20 cellular contexts compared by ENCODE assay signal in the genomic region with DNA sequence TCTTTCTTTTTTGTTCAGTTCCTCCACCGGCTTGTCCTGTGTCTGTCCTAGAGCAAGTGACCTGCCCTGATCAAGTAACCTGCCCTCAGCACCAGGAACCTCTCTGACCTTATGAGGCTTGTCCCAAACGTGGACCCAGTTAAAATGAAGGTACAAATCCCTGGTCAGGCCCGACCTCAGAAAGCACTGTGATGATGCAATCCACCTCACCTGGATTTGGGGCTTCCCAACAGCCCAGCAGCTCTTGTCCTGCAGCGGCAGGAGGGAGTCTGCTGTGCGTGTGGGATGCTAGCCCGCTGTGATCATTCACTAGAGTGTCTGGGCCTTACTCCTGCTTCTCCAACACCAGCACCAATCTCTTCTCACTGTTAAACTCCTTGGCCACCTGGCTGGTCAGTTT. TPM values are rescaled to one million over a fixed set of nuclear protein-coding genes. Genes with fewer than 3 reads are reported as not detected.
A peak's percentile ranks its signal among the peaks of the same experiment; 100 is the strongest.
DNase-seq lines count a peak whose midpoint lies in the region; ATAC-seq, FAIRE-seq and TF ChIP-seq lines count a peak whose summit lies in the region.
"Had no signal": no experiment of that assay in that cellular context is flagged by ENCODE, and none has a peak within 500 bp of the region (broad histone marks: within the 10 kb centered on the region; RNA-seq: fewer than 3 reads in every experiment).

No MANE protein-coding gene starts in this region.

- no peak for FAIRE-seq in H1 (lab: Jason Lieb, UNC)
- FAIRE-seq: GM12891, GM18507 had no signal

- H2BK5ac ChIP-seq in H1 (ENCODE audit: low read depth, low read length) = no peak overlapping the region
- H2BK5ac ChIP-seq in neuronal stem cell (ENCODE audit: low read length) = no peak overlapping the region

- H2BK15ac ChIP-seq in H1 (ENCODE audit: low read length) (peak overlapping the region; percentile 51), neuronal stem cell (ENCODE audit: low read length) (no peak overlapping the region)

- H3K27me3 ChIP-seq in H7 (ENCODE audit: control insufficient read depth, insufficient read depth, low read length) (no peaks in the 10 kb centered on the region; the same call in 1 of the 2 replicates), H1 (replicated peaks in 1 of 4; ENCODE audit: control insufficient read depth in 3 of 4, extremely low read depth in 1 of 4, insufficient read depth in 3 of 4, low read length in 3 of 4) (no peaks in the 10 kb centered on the region), neuronal stem cell (ENCODE audit: control insufficient read depth in 3 of 3, insufficient read depth in 3 of 3, low read depth in 1 of 3, low read length in 3 of 3) (peaks cover 0 to 36% (median 0%) of the 10 kb centered on the region in 3 experiments), WERI-Rb-1 (ENCODE audit: insufficient read depth, low read depth, severe bottlenecking) (no peaks in the 10 kb centered on the region)

- H2AK5ac ChIP-seq in H1 (ENCODE audit: low read depth, low read length) (peak overlapping the region; percentile 57; the same call in 1 of the 2 replicates), neuronal stem cell (ENCODE audit: low read depth, low read length) (peak overlapping the region; percentile 11)

- no peak overlapping the region for H3K9ac ChIP-seq in H1 (replicated peaks in 1 of 4; ENCODE audit: extremely low read depth in 1 of 4, low read depth in 3 of 4, low read length in 3 of 4)
- H3K9ac ChIP-seq in neuronal stem cell (ENCODE audit: low read depth, low read length, poor library complexity) = no peak overlapping the region

- H3K4me3 ChIP-seq in H7 (ENCODE audit: insufficient read depth, low read depth, low read length) (no peak overlapping the region), H1 (ENCODE audit: extremely low read depth in 1 of 4, insufficient read depth in 2 of 4, low read depth in 3 of 4, low read length in 4 of 4) (no peak overlapping the region), neuronal stem cell (ENCODE audit: low read length in 2 of 2) (no peak overlapping the region), WERI-Rb-1 (ENCODE audit: low read depth, low read length) (no peak overlapping the region)
- H3K4me3 ChIP-seq: HAP-1 had no signal

- TF ChIP-seq RAD21 in H1 (IDR thresholded peaks at IDR 0.05 in 1 of 2, conservative IDR thresholded peaks at IDR 0.05 in 1 of 2; ENCODE audit: low read depth in 2 of 2, low read length in 2 of 2) = no peak

- H3K36me3 ChIP-seq in H7 (replicated peaks; ENCODE audit: control insufficient read depth, insufficient read depth, low read length) (no peaks in the 10 kb centered on the region), H1 (ENCODE audit: control insufficient read depth in 2 of 4, insufficient read depth in 4 of 4, low read length in 3 of 4) (no peaks in the 10 kb centered on the region), neuronal stem cell (replicated peaks in 1 of 2; ENCODE audit: control insufficient read depth in 2 of 2, insufficient read depth in 2 of 2, low read length in 2 of 2) (no peaks in the 10 kb centered on the region), WERI-Rb-1 (no peaks in the 10 kb centered on the region)
- H3K36me3 ChIP-seq: HAP-1 had no signal

- TF ChIP-seq EP300 in H1 (IDR thresholded peaks at IDR 0.05; ENCODE audit: borderline replicate concordance in 1 of 2, low read depth in 2 of 2, low read length in 2 of 2) = no peak

- DNase-seq in H7 (peak; percentile 1), RWPE1 (ENCODE audit: low spot score) (no peak), H1 (ENCODE audit: low read depth in 1 of 2, low spot score in 2 of 2) (peak in 1 of 2 experiments; percentile 26), neuronal stem cell (ENCODE audit: low spot score) (no peak), WERI-Rb-1 (no peak), HK-2 (ENCODE audit: unreplicated experiment) (no peak)
- DNase-seq: C1 segment of cervical spinal cord; Calu3; CD4-positive, alpha-beta memory T cell; COR-L47; DMS53; DMS79 treated with DMSO at 0.1 percent for 48 hours; GF-D8; HFFc6 had no signal

- H2BK120ac ChIP-seq in H1 (replicated peaks; ENCODE audit: low read depth, low read length) (no peak overlapping the region), neuronal stem cell (ENCODE audit: low read depth, low read length) (no peak overlapping the region)

- POLR2A ChIA-PET in RWPE1 (lab: Yijun Ruan, JAX; ENCODE audit: low non-redundant PET) (no interaction called here), H1 (lab: Charles Lee; ENCODE audit: partially characterized antibody) (no interaction called here)

- peak overlapping the region; percentile 45; the same call in 1 of the 2 replicates for H2BK12ac ChIP-seq in H1 (ENCODE audit: low read depth, low read length)
- H2BK12ac ChIP-seq in neuronal stem cell (ENCODE audit: low read length) = no peak overlapping the region

- H3K18ac ChIP-seq in H1 (ENCODE audit: extremely low read depth, low read length) (no peak overlapping the region; the same call in 1 of the 2 replicates), neuronal stem cell (ENCODE audit: low read length) (no peak overlapping the region)

- CTCF ChIA-PET in RWPE1 (lab: Yijun Ruan, JAX) = interaction anchor here (0.6 kb wide), 1 partner anchor 17 kb away, joined by 7 read pairs; no protein-coding TSS in a partner anchor
- CTCF ChIA-PET in H1 (lab: Charles Lee; ENCODE audit: partially characterized antibody) = no interaction called here

- WGBS in H1 (ENCODE audit: extremely low coverage in 1 of 2, insufficient coverage in 1 of 2, insufficient read length in 1 of 2, insufficient replicate concordance in 2 of 2, low coverage in 1 of 2, low lambda C conversion rate in 2 of 2, missing lambda C conversion rate in 1 of 2), 2 experiments = 89% methylated on average over 6 of the region's 6 CpGs; no CpG with 5 or more reads in 1 of the 2 experiments
- no CpG with 5 or more reads among the region's 6 CpGs for WGBS in neuronal stem cell (ENCODE audit: extremely low coverage in 2 of 2, insufficient read length in 2 of 2, insufficient replicate concordance in 1 of 2), 2 donors

- H3K23ac ChIP-seq in H1 (ENCODE audit: insufficient read length) (no peak overlapping the region), neuronal stem cell (ENCODE audit: low read depth, low read length, poor library complexity) (no peak overlapping the region)

- H4K91ac ChIP-seq in H1 (replicated peaks; ENCODE audit: insufficient read length, low read length) (no peak overlapping the region), neuronal stem cell (ENCODE audit: low read depth, low read length, poor library complexity) (no peak overlapping the region)

- no peak overlapping the region for H3K56ac ChIP-seq in H1 (replicated peaks; ENCODE audit: insufficient read length, low read depth, low read length)

- H4K5ac ChIP-seq in H1 (ENCODE audit: insufficient read length, low read depth, low read length) = no peak overlapping the region

- H3K23me2 ChIP-seq in H1 (ENCODE audit: low read depth, low read length) = no peaks in the 10 kb centered on the region

- H3K79me1 ChIP-seq in H1 (ENCODE audit: low read depth, low read length) = no peaks in the 10 kb centered on the region
- no peaks in the 10 kb centered on the region for H3K79me1 ChIP-seq in neuronal stem cell (ENCODE audit: low read depth, low read length)

- H3K14ac ChIP-seq in H1 (ENCODE audit: insufficient read length) = no peak overlapping the region
- H3K14ac ChIP-seq in neuronal stem cell (ENCODE audit: low read length) = no peak overlapping the region

- H2BK20ac ChIP-seq in H1 (ENCODE audit: low read length) = peak overlapping the region; percentile 69; the same call in 1 of the 2 replicates

- H3K4ac ChIP-seq in H1 (replicated peaks; ENCODE audit: insufficient read length, low read depth, low read length) (no peak overlapping the region), neuronal stem cell (ENCODE audit: low read length) (no peak overlapping the region)

- no peaks in the 10 kb centered on the region for H3K79me2 ChIP-seq in H1 (ENCODE audit: control insufficient read depth in 1 of 2, insufficient read depth in 2 of 2, low read length in 2 of 2)

- no peaks in the 10 kb centered on the region for H4K20me1 ChIP-seq in H1 (replicated peaks in 1 of 2; ENCODE audit: control insufficient read depth in 1 of 2, insufficient read depth in 2 of 2, low read length in 2 of 2)

- peaks cover 5 to 10% (median 7%) of the 10 kb centered on the region in 4 experiments for H3K4me1 ChIP-seq in H1 (replicated peaks in 1 of 4; ENCODE audit: control insufficient read depth in 3 of 4, insufficient read depth in 4 of 4, low read length in 3 of 4)
- H3K4me1 ChIP-seq in neuronal stem cell (ENCODE audit: control insufficient read depth in 2 of 2, insufficient read depth in 1 of 2, low read depth in 1 of 2, low read length in 2 of 2) = peaks cover 10% of the 10 kb centered on the region in 2 donors

- H3K9me3 ChIP-seq in H1 (ENCODE audit: insufficient read depth in 2 of 2, low read depth in 1 of 2, low read length in 1 of 2) = no peaks in the 10 kb centered on the region
- H3K9me3 ChIP-seq in neuronal stem cell (replicated peaks in 1 of 2; ENCODE audit: control insufficient read depth in 2 of 2, insufficient read depth in 1 of 2, low read depth in 1 of 2, low read length in 2 of 2) = no peaks in the 10 kb centered on the region
- H3K9me3 ChIP-seq in WERI-Rb-1 (ENCODE audit: severe bottlenecking) = no peaks in the 10 kb centered on the region
- H3K9me3 ChIP-seq: HAP-1 had no signal

- ATAC-seq in GM21737 (IDR thresholded peaks at IDR 0.05; ENCODE audit: unreplicated experiment) = no peak

- H4K8ac ChIP-seq in H1 (ENCODE audit: extremely low read depth, insufficient read depth, low read length) (no peak overlapping the region), neuronal stem cell (ENCODE audit: low read depth, low read length) (no peak overlapping the region)

- no peak for TF ChIP-seq POLR2A in H1 (IDR thresholded peaks at IDR 0.05; ENCODE audit: control extremely low read depth in 1 of 2, low read depth in 2 of 2, low read length in 2 of 2)

- no peak overlapping the region for H3K4me2 ChIP-seq in H1 (ENCODE audit: insufficient read depth in 1 of 2, low read depth in 2 of 2, low read length in 2 of 2)
- no peak overlapping the region for H3K4me2 ChIP-seq in neuronal stem cell (ENCODE audit: insufficient read depth, low read length, poor library complexity, severe bottlenecking)

- H2AFZ ChIP-seq in H1 (ENCODE audit: low read length) (no peak overlapping the region), neuronal stem cell (ENCODE audit: low read length) (no peak overlapping the region)

- peak overlapping the region; percentile 42 for H3K27ac ChIP-seq in RWPE1
- no peak overlapping the region for H3K27ac ChIP-seq in H1 (ENCODE audit: low read depth, low read length)
- H3K27ac ChIP-seq in neuronal stem cell (replicated peaks; ENCODE audit: low read length) = no peak overlapping the region
- no peak overlapping the region for H3K27ac ChIP-seq in WERI-Rb-1

- no peak for TF ChIP-seq CTCF in RWPE1 (conservative IDR thresholded peaks at IDR 0.05; ENCODE audit: low read depth)
- TF ChIP-seq CTCF in H1 (IDR thresholded peaks at IDR 0.05; ENCODE audit: control extremely low read depth in 1 of 3, insufficient read depth in 1 of 3, low read depth in 1 of 3, low read length in 3 of 3) = no peak
- no peak for TF ChIP-seq CTCF in WERI-Rb-1 (IDR thresholded peaks at IDR 0.05; ENCODE audit: low read depth, low read length)

RNA-seq across cellular contexts. Expression of a gene that starts 11.2 kb away (rescaled TPM):
- total RNA-seq in H7 (2014; rRNA removed; shearing (Covaris generic)) = 0.59 and 1.0 TPM in 2 replicates
- total RNA-seq in H1 (2021; fragmentation: NEBNext Ultra II Directional; extraction: Animal tissue kit (Norgen Biotek cat#: 25700)) = 0.37 and 1.9 TPM in 2 replicates
- 0.35 and 0.52 TPM in 2 replicates for polyA plus RNA-seq in H1 (2011; rRNA removed)
- 0.45 TPM for polyA plus RNA-seq in H1 (2011; cell fraction: cytosol; rRNA removed)
- 0.78 TPM for polyA plus RNA-seq in H1 (2011; cell fraction: nucleus; rRNA removed)
- polyA plus RNA-seq in H1 (2012, experiment 1 of 2) = 0.93 to 1.3 TPM (median 1.1 TPM) in 4 replicates
- polyA plus RNA-seq in H1 (2012, experiment 2 of 2) = 1.0 TPM
- 1.3 TPM for polyA plus RNA-seq in H1 (2013, experiment 1 of 2)
- 1.6 TPM for polyA plus RNA-seq in H1 (2013, experiment 2 of 2)
- polyA minus RNA-seq in H1 (2011; rRNA and poly(A)+ RNA removed) = 0.27 and 0.28 TPM in 2 replicates
- polyA minus RNA-seq in H1 (2011; cell fraction: cytosol; rRNA and poly(A)+ RNA removed) = not detected
- polyA minus RNA-seq in H1 (2011; cell fraction: nucleus; rRNA and poly(A)+ RNA removed) = 0.10 TPM
- 1.3 TPM for polyA plus RNA-seq in neuronal stem cell (2013, experiment 1 of 2)
- polyA plus RNA-seq in neuronal stem cell (2013, experiment 2 of 2) = 1.2 TPM
- total RNA-seq: A673; CD4-positive, alpha-beta memory T cell; H4 had no signal
- polyA plus RNA-seq: CD4-positive, alpha-beta memory T cell had no signal

RNA-seq across cellular contexts. Expression of a gene that starts 47.5 kb away (rescaled TPM):
- total RNA-seq in H7 (2014; rRNA removed; shearing (Covaris generic)) = 17.6 and 18.5 TPM in 2 replicates
- total RNA-seq in H1 (2021; fragmentation: NEBNext Ultra II Directional; extraction: Animal tissue kit (Norgen Biotek cat#: 25700)) = 6.9 and 7.7 TPM in 2 replicates
- polyA plus RNA-seq in H1 (2011; rRNA removed) = 3.1 and 3.4 TPM in 2 replicates
- polyA plus RNA-seq in H1 (2011; cell fraction: cytosol; rRNA removed) = 6.0 TPM
- 2.0 TPM for polyA plus RNA-seq in H1 (2011; cell fraction: nucleus; rRNA removed)
- 2.8 to 4.1 TPM (median 3.3 TPM) in 4 replicates for polyA plus RNA-seq in H1 (2012, experiment 1 of 2)
- polyA plus RNA-seq in H1 (2012, experiment 2 of 2) = 1.1 TPM
- 5.1 TPM for polyA plus RNA-seq in H1 (2013, experiment 1 of 2)
- 4.5 TPM for polyA plus RNA-seq in H1 (2013, experiment 2 of 2)
- polyA minus RNA-seq in H1 (2011; rRNA and poly(A)+ RNA removed) = 1.3 and 1.7 TPM in 2 replicates
- polyA minus RNA-seq in H1 (2011; cell fraction: cytosol; rRNA and poly(A)+ RNA removed) = 4.6 TPM
- polyA minus RNA-seq in H1 (2011; cell fraction: nucleus; rRNA and poly(A)+ RNA removed) = 1.6 TPM
- 7.5 TPM for polyA plus RNA-seq in neuronal stem cell (2013, experiment 1 of 2)
- 8.5 TPM for polyA plus RNA-seq in neuronal stem cell (2013, experiment 2 of 2)
